Comparison of ENCODE assay signal across 1 cellular context in the genomic region with DNA sequence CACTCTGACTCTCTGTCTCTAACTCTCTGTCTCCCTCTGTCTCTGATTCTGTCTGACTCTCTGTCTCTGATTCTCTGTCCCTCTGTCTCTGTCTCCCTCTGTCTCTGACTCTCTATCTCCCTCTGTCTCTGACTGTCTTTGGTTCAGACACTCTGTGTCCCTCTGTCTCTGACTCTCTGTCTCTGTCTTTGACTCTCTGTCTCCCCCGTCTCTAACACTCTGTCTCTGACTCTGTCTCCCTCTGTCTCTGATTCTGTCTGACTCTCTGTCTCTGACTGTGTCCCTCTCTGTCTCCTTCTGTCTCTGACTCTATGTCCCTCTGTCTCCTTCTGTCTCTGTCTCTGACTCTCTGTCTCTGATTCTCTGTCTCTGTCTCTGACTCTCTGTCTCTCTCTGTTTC.
TF ChIP-seq lines count a peak whose summit lies in the region.

No MANE protein-coding gene starts in this region.

TF ChIP-seq in HepG2, 621 proteins besides CTCF, POLR2A, EP300 and RAD21 (continued from another document and continues in another):
- TF ChIP-seq NFAT5 (CRISPR knock-in tag; IDR thresholded peaks at IDR 0.05), result no peak
- TF ChIP-seq NFE2L2 (IDR thresholded peaks at IDR 0.05; ENCODE audit: low read length), result no peak
- TF ChIP-seq ZNF282 (IDR thresholded peaks at IDR 0.05; ENCODE audit: partially characterized antibody), result no peak
- no peak for TF ChIP-seq CBFB (CRISPR knock-in tag; IDR thresholded peaks at IDR 0.05)
- no peak for TF ChIP-seq TBX3 (IDR thresholded peaks at IDR 0.05; ENCODE audit: borderline replicate concordance)
- TF ChIP-seq POLR2G (IDR thresholded peaks at IDR 0.05; ENCODE audit: low read depth, low read length), result no peak
- no peak for TF ChIP-seq MIER2 (CRISPR knock-in tag; IDR thresholded peaks at IDR 0.05)
- no peak for TF ChIP-seq HMG20B (CRISPR knock-in tag; conservative IDR thresholded peaks at IDR 0.05)
- no peak for TF ChIP-seq ZNF790 (CRISPR knock-in tag; IDR thresholded peaks at IDR 0.05; ENCODE audit: borderline replicate concordance)
- TF ChIP-seq ZBTB46 (CRISPR knock-in tag; IDR thresholded peaks at IDR 0.05; ENCODE audit: borderline replicate concordance), result no peak
- no peak for TF ChIP-seq ZIK1 (CRISPR knock-in tag; IDR thresholded peaks at IDR 0.05; ENCODE audit: borderline replicate concordance, low read depth)
- no peak for TF ChIP-seq BORCS8-MEF2B (CRISPR knock-in tag; IDR thresholded peaks at IDR 0.05)
- TF ChIP-seq ETV5 (CRISPR knock-in tag; IDR thresholded peaks at IDR 0.05; ENCODE audit: borderline replicate concordance), result no peak
- no peak for TF ChIP-seq ARNT (IDR thresholded peaks at IDR 0.05)
- TF ChIP-seq ZNF792 (CRISPR knock-in tag; IDR thresholded peaks at IDR 0.05), result no peak
- no peak for TF ChIP-seq ZNF160 (CRISPR knock-in tag; IDR thresholded peaks at IDR 0.05)
- no peak for TF ChIP-seq MXI1 (IDR thresholded peaks at IDR 0.05; ENCODE audit: borderline replicate concordance, low read depth, low read length)
- TF ChIP-seq ZNF354B (CRISPR knock-in tag; IDR thresholded peaks at IDR 0.05), result no peak
- no peak for TF ChIP-seq GATAD1 (CRISPR knock-in tag; IDR thresholded peaks at IDR 0.05)
- no peak for TF ChIP-seq AHDC1 (CRISPR knock-in tag; IDR thresholded peaks at IDR 0.05; ENCODE audit: borderline replicate concordance)
- 0 out of 2 replicates have a peak, but pooled peaks have one; percentile 10 for TF ChIP-seq SOX6 (IDR thresholded peaks at IDR 0.05)
- no peak for TF ChIP-seq SOX6 (CRISPR knock-in tag; IDR thresholded peaks at IDR 0.05)
- TF ChIP-seq ZKSCAN1 (IDR thresholded peaks at IDR 0.05; ENCODE audit: low read length), result no peak
- no peak for TF ChIP-seq FOXK1 (CRISPR knock-in tag; IDR thresholded peaks at IDR 0.05; ENCODE audit: borderline replicate concordance, low read depth)
- TF ChIP-seq JARID2 (CRISPR knock-in tag; IDR thresholded peaks at IDR 0.05; ENCODE audit: insufficient replicate concordance), result no peak
- TF ChIP-seq BRF2 (CRISPR knock-in tag; IDR thresholded peaks at IDR 0.05), result no peak
- no peak for TF ChIP-seq RFX5 (IDR thresholded peaks at IDR 0.05; ENCODE audit: low read depth, low read length)
- TF ChIP-seq NCOA5 (CRISPR knock-in tag; IDR thresholded peaks at IDR 0.05), result no peak
- TF ChIP-seq PRPF4 (IDR thresholded peaks at IDR 0.05; ENCODE audit: low read depth, low read length, poor library complexity, severe bottlenecking), result no peak
- TF ChIP-seq, protein P1, sequence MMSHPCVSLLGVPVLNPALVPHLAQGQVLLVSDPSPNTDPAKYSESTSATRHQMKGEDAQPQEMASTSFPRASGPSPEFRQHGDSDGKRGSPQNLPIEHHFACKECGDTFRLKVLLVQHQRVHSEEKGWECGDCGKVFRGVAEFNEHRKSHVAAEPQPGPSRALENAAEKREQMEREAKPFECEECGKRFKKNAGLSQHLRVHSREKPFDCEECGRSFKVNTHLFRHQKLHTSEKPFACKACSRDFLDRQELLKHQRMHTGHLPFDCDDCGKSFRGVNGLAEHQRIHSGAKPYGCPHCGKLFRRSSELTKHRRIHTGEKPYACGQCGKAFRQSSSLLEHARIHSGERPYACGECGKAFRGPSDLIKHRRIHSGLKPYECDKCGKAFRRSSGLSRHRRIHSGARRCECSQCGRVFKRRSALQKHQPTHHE (CRISPR knock-in tag; IDR thresholded peaks at IDR 0.05; ENCODE audit: borderline replicate concordance), result no peak
- no peak for TF ChIP-seq ZNF17 (CRISPR knock-in tag; IDR thresholded peaks at IDR 0.05)
- TF ChIP-seq ZNF644 (CRISPR knock-in tag; IDR thresholded peaks at IDR 0.05; ENCODE audit: low read depth), result no peak
- TF ChIP-seq FOXP1 (IDR thresholded peaks at IDR 0.05), result peak; percentile 32; the same call in 1 of the 2 replicates
- no peak for TF ChIP-seq FOXP1 (CRISPR knock-in tag; IDR thresholded peaks at IDR 0.05)
- TF ChIP-seq FOXK2 (IDR thresholded peaks at IDR 0.05), result peak; percentile 44; the same call in 1 of the 2 replicates
- TF ChIP-seq ZNF225 (CRISPR knock-in tag; IDR thresholded peaks at IDR 0.05), result no peak
- no peak for TF ChIP-seq ZFP62 (CRISPR knock-in tag; IDR thresholded peaks at IDR 0.05)
- no peak for TF ChIP-seq ZFYVE20 (CRISPR knock-in tag; IDR thresholded peaks at IDR 0.05; ENCODE audit: borderline replicate concordance, low read depth)
- peak; percentile 72; the same call in 1 of the 2 replicates for TF ChIP-seq PLRG1 (conservative IDR thresholded peaks at IDR 0.05)
- TF ChIP-seq, protein P2, sequence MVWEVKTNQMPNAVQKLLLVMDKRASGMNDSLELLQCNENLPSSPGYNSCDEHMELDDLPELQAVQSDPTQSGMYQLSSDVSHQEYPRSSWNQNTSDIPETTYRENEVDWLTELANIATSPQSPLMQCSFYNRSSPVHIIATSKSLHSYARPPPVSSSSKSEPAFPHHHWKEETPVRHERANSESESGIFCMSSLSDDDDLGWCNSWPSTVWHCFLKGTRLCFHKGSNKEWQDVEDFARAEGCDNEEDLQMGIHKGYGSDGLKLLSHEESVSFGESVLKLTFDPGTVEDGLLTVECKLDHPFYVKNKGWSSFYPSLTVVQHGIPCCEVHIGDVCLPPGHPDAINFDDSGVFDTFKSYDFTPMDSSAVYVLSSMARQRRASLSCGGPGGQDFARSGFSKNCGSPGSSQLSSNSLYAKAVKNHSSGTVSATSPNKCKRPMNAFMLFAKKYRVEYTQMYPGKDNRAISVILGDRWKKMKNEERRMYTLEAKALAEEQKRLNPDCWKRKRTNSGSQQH (CRISPR knock-in tag; IDR thresholded peaks at IDR 0.05; ENCODE audit: low read depth), result 0 out of 2 replicates have a peak, but pooled peaks have one; percentile 53
- no peak for TF ChIP-seq ZNF703 (CRISPR knock-in tag; IDR thresholded peaks at IDR 0.05; ENCODE audit: borderline replicate concordance)
- TF ChIP-seq NRL (CRISPR knock-in tag; IDR thresholded peaks at IDR 0.05; ENCODE audit: borderline replicate concordance), result no peak
- TF ChIP-seq FOXC1 (CRISPR knock-in tag; IDR thresholded peaks at IDR 0.05; ENCODE audit: borderline replicate concordance), result no peak
- TF ChIP-seq NFRKB (IDR thresholded peaks at IDR 0.05), result peak; percentile 38; the same call in 1 of the 2 replicates
- TF ChIP-seq MYNN (CRISPR knock-in tag; IDR thresholded peaks at IDR 0.05; ENCODE audit: low read depth), result no peak
- no peak for TF ChIP-seq SETDB1 (CRISPR knock-in tag; IDR thresholded peaks at IDR 0.05; ENCODE audit: borderline replicate concordance)
- TF ChIP-seq ZFP1 (CRISPR knock-in tag; IDR thresholded peaks at IDR 0.05), result no peak
- no peak for TF ChIP-seq ZNF776 (CRISPR knock-in tag; IDR thresholded peaks at IDR 0.05)
- TF ChIP-seq PATZ1 (CRISPR knock-in tag; IDR thresholded peaks at IDR 0.05), result no peak
- TF ChIP-seq ZNF329 (CRISPR knock-in tag; IDR thresholded peaks at IDR 0.05; ENCODE audit: low read depth), result no peak
- TF ChIP-seq FOXJ3 (CRISPR knock-in tag; IDR thresholded peaks at IDR 0.05; ENCODE audit: borderline replicate concordance), result no peak
- TF ChIP-seq ZNF781 (CRISPR knock-in tag; IDR thresholded peaks at IDR 0.05; ENCODE audit: borderline replicate concordance, not compliant biosample characterization), result no peak
